In the genomic region with DNA sequence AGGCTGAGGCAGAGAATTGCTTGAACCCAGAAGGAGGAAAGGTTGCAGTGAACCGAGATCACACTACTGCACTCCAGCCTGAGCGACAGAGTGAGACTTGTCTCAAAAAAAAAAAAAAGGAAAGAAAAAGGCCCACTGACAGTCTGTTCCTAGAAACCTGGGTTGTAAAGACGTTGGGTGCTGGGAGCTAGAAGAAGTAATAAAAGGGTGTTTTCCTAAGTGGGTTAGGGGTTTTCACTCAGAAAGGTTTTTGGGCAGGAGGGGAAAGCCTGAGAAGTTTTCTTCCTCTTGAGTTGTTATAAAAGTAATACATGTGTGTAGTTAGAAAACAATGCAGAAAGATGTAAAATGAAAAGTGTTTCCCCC, we compare ENCODE assay signal across 18 cellular contexts. TPM values are rescaled to one million over a fixed set of nuclear protein-coding genes. Genes with fewer than 3 reads are reported as not detected.
DNase-seq lines count a peak whose midpoint lies in the region; ATAC-seq and TF ChIP-seq lines count a peak whose summit lies in the region.
"Had no signal": no experiment of that assay in that cellular context is flagged by ENCODE, and none has a peak within 500 bp of the region (broad histone marks: within the 10 kb centered on the region; RNA-seq: fewer than 3 reads in every experiment).

No MANE protein-coding gene starts in this region.

- H3F3A ChIP-seq in SU-DHL-6 (ENCODE audit: insufficient read depth), result no peaks in the 10 kb centered on the region

- H3K27me3 ChIP-seq in SU-DHL-6 (ENCODE audit: low read length), result no peaks in the 10 kb centered on the region

- H3K79me2 ChIP-seq in SU-DHL-6 (ENCODE audit: insufficient read depth, low read length), result peaks cover 9% of the 10 kb centered on the region; the same call in 1 of the 2 replicates

- H3K27ac Mint-ChIP-seq in activated naive CD4-positive, alpha-beta T cell treated with anti-CD3 and anti-CD28 coated beads, Interleukin-2, amount 50 U/mL, for 24 hours, result peak overlapping the region; percentile 100
- H3K27ac Mint-ChIP-seq in dendritic cell treated with granulocyte-macrophage colony-stimulating factor and Interleukin-4, amounts not matched to agents 40 ng/mL and 50 ng/mL, for 4 days, result peak overlapping the region; percentile 99
- H3K27ac Mint-ChIP-seq in type B pancreatic cell, result no peak overlapping the region

- H3K36me3 ChIP-seq in SU-DHL-6 (ENCODE audit: low read length), result no peaks in the 10 kb centered on the region

- intact Hi-C loops in dendritic cell treated with granulocyte-macrophage colony-stimulating factor and Interleukin-4, amounts not matched to agents 40 ng/mL and 50 ng/mL, for 4 days (cut with micrococcal nuclease), result no loop called here

- H4K20me1 ChIP-seq in SU-DHL-6 (ENCODE audit: low read depth, low read length), result no peaks in the 10 kb centered on the region

- TF ChIP-seq CTCF in SU-DHL-6 (IDR thresholded peaks at IDR 0.05; ENCODE audit: insufficient read depth, low read length, poor library complexity, severe bottlenecking) (no peak), type B pancreatic cell (conservative IDR thresholded peaks at IDR 0.05) (no peak)

- no peak for DNase-seq in activated naive CD4-positive, alpha-beta T cell treated with Interleukin-2 at 50 U/mL for 16 hours
- DNase-seq in type B pancreatic cell (ENCODE audit: extremely low spot score, unreplicated experiment) (no peak), foreskin melanocyte (no peak)
- DNase-seq: AML-193; aorta; DMS79 treated with DMSO at 0.1 percent for 48 hours; NCI-H1694 treated with DMSO at 0.1 percent for 48 hours; stimulated activated CD4-positive, alpha-beta T cell treated with anti-CD3 and anti-CD28 coated beads, Interleukin-1b, Interleukin-23, amount 100 ng/mL, for 48 hours; stimulated activated CD8-positive, alpha-beta memory T cell treated with anti-CD3 and anti-CD28 coated beads, Interleukin-4, amount 100 ng/mL, for 48 hours; trophoblast cell had no signal

- no peaks in the 10 kb centered on the region for H3K9me3 Mint-ChIP-seq in activated naive CD4-positive, alpha-beta T cell treated with anti-CD3 and anti-CD28 coated beads, Interleukin-2, amount 50 U/mL, for 24 hours
- no peaks in the 10 kb centered on the region for H3K9me3 Mint-ChIP-seq in dendritic cell treated with granulocyte-macrophage colony-stimulating factor and Interleukin-4, amounts not matched to agents 40 ng/mL and 50 ng/mL, for 4 days
- H3K9me3 Mint-ChIP-seq in type B pancreatic cell, result no peaks in the 10 kb centered on the region

- H3K4me3 ChIP-seq in SU-DHL-6 (ENCODE audit: insufficient read depth, low read length, poor library complexity, severe bottlenecking), result no peak overlapping the region

- peaks cover 3% of the 10 kb centered on the region for H3K36me3 Mint-ChIP-seq in activated naive CD4-positive, alpha-beta T cell treated with anti-CD3 and anti-CD28 coated beads, Interleukin-2, amount 50 U/mL, for 24 hours
- H3K36me3 Mint-ChIP-seq in dendritic cell treated with granulocyte-macrophage colony-stimulating factor and Interleukin-4, amounts not matched to agents 40 ng/mL and 50 ng/mL, for 4 days (ENCODE audit: low read depth), result peaks cover 22% of the 10 kb centered on the region
- no peaks in the 10 kb centered on the region for H3K36me3 Mint-ChIP-seq in type B pancreatic cell

- H3K27ac ChIP-seq in SU-DHL-6 (ENCODE audit: low read depth, low read length), result no peak overlapping the region

- no peaks in the 10 kb centered on the region for H3K27me3 Mint-ChIP-seq in activated naive CD4-positive, alpha-beta T cell treated with anti-CD3 and anti-CD28 coated beads, Interleukin-2, amount 50 U/mL, for 24 hours
- H3K27me3 Mint-ChIP-seq in dendritic cell treated with granulocyte-macrophage colony-stimulating factor and Interleukin-4, amounts not matched to agents 40 ng/mL and 50 ng/mL, for 4 days, result no peaks in the 10 kb centered on the region
- no peaks in the 10 kb centered on the region for H3K27me3 Mint-ChIP-seq in type B pancreatic cell

- no peak overlapping the region for H2AFZ ChIP-seq in SU-DHL-6 (ENCODE audit: low read depth, low read length, severe bottlenecking)

- no peak for ATAC-seq in HG03460 (IDR thresholded peaks at IDR 0.05; ENCODE audit: unreplicated experiment)
- ATAC-seq in GM19452 (IDR thresholded peaks at IDR 0.05; ENCODE audit: unreplicated experiment), result no peak

- peaks cover 73% of the 10 kb centered on the region for H3K4me1 Mint-ChIP-seq in activated naive CD4-positive, alpha-beta T cell treated with anti-CD3 and anti-CD28 coated beads, Interleukin-2, amount 50 U/mL, for 24 hours
- peaks cover 61% of the 10 kb centered on the region for H3K4me1 Mint-ChIP-seq in dendritic cell treated with granulocyte-macrophage colony-stimulating factor and Interleukin-4, amounts not matched to agents 40 ng/mL and 50 ng/mL, for 4 days (ENCODE audit: low read depth)
- H3K4me1 Mint-ChIP-seq in type B pancreatic cell (ENCODE audit: unreplicated experiment), result peaks cover 28% of the 10 kb centered on the region

- no peaks in the 10 kb centered on the region for H3K9me3 ChIP-seq in SU-DHL-6 (ENCODE audit: insufficient read depth, low read length)

- H3K9me2 ChIP-seq in SU-DHL-6 (replicated peaks; ENCODE audit: insufficient read depth, low read length), result no peaks in the 10 kb centered on the region

- H3K9ac ChIP-seq in SU-DHL-6 (ENCODE audit: low read length), result no peak overlapping the region

- H3K4me2 ChIP-seq in SU-DHL-6 (ENCODE audit: low read depth, low read length, poor library complexity, severe bottlenecking), result peak overlapping the region; percentile 13

- peak overlapping the region; percentile 97 for H3K4me3 Mint-ChIP-seq in activated naive CD4-positive, alpha-beta T cell treated with anti-CD3 and anti-CD28 coated beads, Interleukin-2, amount 50 U/mL, for 24 hours
- H3K4me3 Mint-ChIP-seq in dendritic cell treated with granulocyte-macrophage colony-stimulating factor and Interleukin-4, amounts not matched to agents 40 ng/mL and 50 ng/mL, for 4 days, result no peak overlapping the region
- peak overlapping the region; percentile 54 for H3K4me3 Mint-ChIP-seq in type B pancreatic cell

RNA-seq across cellular contexts. Expression of a gene that starts 25.4 kb away (rescaled TPM):
- 0.40 TPM in 1 of 2 replicates, not detected in the other for total RNA-seq in type B pancreatic cell (ENCODE audit: low replicate concordance)
- total RNA-seq: NCI-H460; renal cortical epithelial cell; T-helper 1 cell treated with Interleukin-12 subunit alpha and Interleukin-12 subunit beta and Interleukin-4 antibody, amounts not matched to agents 30 ng/mL and 1 ng/mL, for 36 hours had no signal

RNA-seq across cellular contexts. Expression of a gene that starts 25.6 kb away (rescaled TPM):
- total RNA-seq in type B pancreatic cell (ENCODE audit: low replicate concordance), result 238 and 301 TPM in 2 replicates

RNA-seq across cellular contexts. Expression of a gene that starts 50.1 kb away (rescaled TPM):
- total RNA-seq in type B pancreatic cell (ENCODE audit: low replicate concordance), result not detected in 2 replicates
- total RNA-seq: NCI-H460; renal cortical epithelial cell; T-helper 1 cell treated with Interleukin-12 subunit alpha and Interleukin-12 subunit beta and Interleukin-4 antibody, amounts not matched to agents 30 ng/mL and 1 ng/mL, for 36 hours had no signal
